15 cellular contexts compared by ENCODE assay signal in the genomic region with DNA sequence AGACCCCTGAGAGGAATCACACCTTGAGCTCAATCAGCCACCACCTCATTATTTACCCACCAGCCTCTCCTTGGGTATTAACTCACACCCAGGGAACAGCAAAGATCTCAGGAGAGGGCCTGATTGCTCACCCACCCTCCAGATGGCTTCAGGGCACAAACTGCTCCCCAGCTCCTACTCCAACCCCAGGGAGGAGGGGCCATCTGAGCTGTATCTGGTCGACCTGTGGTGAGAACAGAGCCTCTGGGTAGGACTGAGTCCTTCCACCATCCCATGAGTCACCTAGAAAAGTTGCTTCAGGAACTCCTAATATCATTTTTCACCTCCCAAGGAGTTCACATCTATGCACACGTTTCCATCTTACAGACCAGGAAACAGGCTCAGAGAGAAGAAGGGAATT. TPM values are rescaled to one million over a fixed set of nuclear protein-coding genes. Genes with fewer than 3 reads are reported as not detected.
DNase-seq lines count a peak whose midpoint lies in the region; ATAC-seq lines count a peak whose summit lies in the region.
"Had no signal": no experiment of that assay in that cellular context is flagged by ENCODE, and none has a peak within 500 bp of the region (broad histone marks: within the 10 kb centered on the region; RNA-seq: fewer than 3 reads in every experiment).

No MANE protein-coding gene starts in this region.

- no peak overlapping the region for H3K4me2 ChIP-seq in mesendoderm (ENCODE audit: low read length)

- H3K27me3 ChIP-seq in mesendoderm (ENCODE audit: insufficient read depth, low read length, poor library complexity), result no peaks in the 10 kb centered on the region
- H3K27me3 ChIP-seq: heart left ventricle had no signal

- H3K18ac ChIP-seq in mesendoderm (ENCODE audit: low read length), result no peak overlapping the region

- H3K23ac ChIP-seq in mesendoderm (ENCODE audit: low read length), result no peak overlapping the region

- no peak overlapping the region for H3K56ac ChIP-seq in mesendoderm (ENCODE audit: low read length)

- no peaks in the 10 kb centered on the region for H3K79me1 ChIP-seq in mesendoderm (ENCODE audit: low read length)

- H3K4ac ChIP-seq in mesendoderm (ENCODE audit: low read depth, low read length), result no peak overlapping the region

- H2BK120ac ChIP-seq in mesendoderm (ENCODE audit: low read depth, low read length), result no peak overlapping the region

- H4K8ac ChIP-seq in mesendoderm (ENCODE audit: low read depth, low read length), result no peak overlapping the region

- no peak overlapping the region for H3K4me3 ChIP-seq in mesendoderm (ENCODE audit: low read length)
- H3K4me3 ChIP-seq: heart left ventricle, lung had no signal

- peaks cover 10% of the 10 kb centered on the region for H3K4me1 ChIP-seq in mesendoderm (ENCODE audit: control insufficient read depth, low read depth, low read length)

- peak; percentile 97 for DNase-seq in EL
- DNase-seq in LoVo (ENCODE audit: low spot score), result peak; percentile 12
- peak; percentile 52 for DNase-seq in astrocyte of the hippocampus (ENCODE audit: low read depth, low spot score)
- peak; percentile 58 for DNase-seq in mesendoderm
- DNase-seq in NCI-H2196 (lab: John Stamatoyannopoulos, UW; ENCODE audit: unreplicated experiment), result no peak
- no peak for DNase-seq in DMS79 treated with DMSO at 0.1 percent for 48 hours (lab: John Stamatoyannopoulos, UW)
- DNase-seq in stimulated activated CD4-positive, alpha-beta T cell treated with anti-CD3 and anti-CD28 coated beads, Interleukin-4, amount 100 ng/mL, for 24 hours, result no peak
- DNase-seq: heart left ventricle, NCI-H1417 treated with DMSO at 0.1 percent for 48 hours, NCI-H82, T-cell had no signal

- H3K79me2 ChIP-seq in mesendoderm (ENCODE audit: control insufficient read depth, insufficient read depth, low read length), result no peaks in the 10 kb centered on the region

- no peak overlapping the region for H2BK15ac ChIP-seq in mesendoderm (replicated peaks; ENCODE audit: low read depth)

- no peak overlapping the region for H3K9ac ChIP-seq in mesendoderm (ENCODE audit: low read length)

- H2AK5ac ChIP-seq in mesendoderm (ENCODE audit: low read length), result no peak overlapping the region

- no peaks in the 10 kb centered on the region for H3K36me3 ChIP-seq in mesendoderm (ENCODE audit: control insufficient read depth, insufficient read depth, low read length)
- H3K36me3 ChIP-seq: heart left ventricle had no signal

- ATAC-seq in GM21576 (IDR thresholded peaks at IDR 0.05; ENCODE audit: unreplicated experiment), result no peak
- ATAC-seq: activated naive CD4-positive, alpha-beta T cell treated with anti-CD3 and anti-CD28 coated beads, Interleukin-2, amount 50 U/mL, for 72 hours; heart left ventricle; T-cell had no signal

- no peak overlapping the region for H2BK5ac ChIP-seq in mesendoderm (ENCODE audit: low read length)

- no CpG with 5 or more reads among the region's 2 CpGs for WGBS in mesendoderm (ENCODE audit: extremely low coverage, insufficient coverage, low lambda C conversion rate)

- H3K27ac ChIP-seq in mesendoderm (ENCODE audit: low read depth, low read length), result no peak overlapping the region
- H3K27ac ChIP-seq: heart left ventricle, HL-60 had no signal

- no peak overlapping the region for H4K5ac ChIP-seq in mesendoderm (ENCODE audit: low read length)

RNA-seq across cellular contexts. Expression of gene HES1, which starts 44.8 kb away (rescaled TPM):
- polyA plus RNA-seq in mesendoderm (2013, experiment 1 of 2), result 44.3 TPM
- polyA plus RNA-seq in mesendoderm (2013, experiment 2 of 2), result 42.6 TPM

Comparison
In these comparisons a context has a peak if more than half of its experiments do, and no peak if none do; other contexts are left out.
1. DNase-seq: peak in EL (single experiment), LoVo (single experiment), astrocyte of the hippocampus (single experiment) and mesendoderm (single experiment); none in NCI-H2196 (single experiment), DMS79 treated with DMSO at 0.1 percent for 48 hours (single experiment) and stimulated activated CD4-positive, alpha-beta T cell treated with anti-CD3 and anti-CD28 coated beads, Interleukin-4, amount 100 ng/mL, for 24 hours (single experiment).